Comparison of ENCODE assay signal across 1 cellular context in genomic region chr9:87612536-87612935, GRCh38.
TF ChIP-seq lines count a peak whose summit lies in the region.

No MANE protein-coding gene starts in this region.

TF ChIP-seq in K562, 482 proteins besides CTCF, POLR2A, EP300 and RAD21 (continued from another document):
- TF ChIP-seq, protein P1, sequence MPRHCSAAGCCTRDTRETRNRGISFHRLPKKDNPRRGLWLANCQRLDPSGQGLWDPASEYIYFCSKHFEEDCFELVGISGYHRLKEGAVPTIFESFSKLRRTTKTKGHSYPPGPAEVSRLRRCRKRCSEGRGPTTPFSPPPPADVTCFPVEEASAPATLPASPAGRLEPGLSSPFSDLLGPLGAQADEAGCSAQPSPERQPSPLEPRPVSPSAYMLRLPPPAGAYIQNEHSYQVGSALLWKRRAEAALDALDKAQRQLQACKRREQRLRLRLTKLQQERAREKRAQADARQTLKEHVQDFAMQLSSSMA (CRISPR knock-in tag; IDR thresholded peaks at IDR 0.05), result no peak
- peak in 1 of 2 experiments; percentile 76; a peak in 2 of 4 replicates for TF ChIP-seq SRF (CRISPR knock-in tag; IDR thresholded peaks at IDR 0.05)
